ENCODE assay signal across 12 cellular contexts in genomic region chr1:59730302-59730701, GRCh38.
DNase-seq lines count a peak whose midpoint lies in the region; ATAC-seq and TF ChIP-seq lines count a peak whose summit lies in the region.
"Had no signal": no experiment of that assay in that cellular context is flagged by ENCODE, and none has a peak within 500 bp of the region (broad histone marks: within the 10 kb centered on the region; RNA-seq: fewer than 3 reads in every experiment).

No MANE protein-coding gene starts in this region.

- H3K4me3 ChIP-seq in ascending aorta (no peak overlapping the region), gastroesophageal sphincter (no peak overlapping the region), psoas muscle (peak overlapping the region; percentile 38)

- DNase-seq in Daoy (ENCODE audit: low read depth) = peak; percentile 28
- no peak for DNase-seq in ascending aorta (ENCODE audit: low spot score in 2 of 2)
- DNase-seq in psoas muscle = no peak
- no peak for DNase-seq in stimulated activated naive CD8-positive, alpha-beta T cell treated with anti-CD3 and anti-CD28 coated beads, Interleukin-15, Interleukin-2, amounts not matched to agents 100 U/mL and 50 U/mL, for 24 hours
- DNase-seq in epidermal melanocyte (ENCODE audit: insufficient read length, low spot score) = no peak
- no peak for DNase-seq in ecto neural progenitor cell (ENCODE audit: low spot score)
- DNase-seq: activated CD8-positive, alpha-beta memory T cell treated with anti-CD3 and anti-CD28 coated beads, Interleukin-2, amount 50 U/mL, for 48 hours; CD4-positive, alpha-beta memory T cell; effector CD4-positive, alpha-beta T cell; NCI-H2171 had no signal

- H3K36me3 ChIP-seq in ascending aorta = no peaks in the 10 kb centered on the region
- no peaks in the 10 kb centered on the region for H3K36me3 ChIP-seq in gastroesophageal sphincter
- H3K36me3 ChIP-seq in psoas muscle (ENCODE audit: insufficient read depth in 1 of 2, low read depth in 1 of 2) = no peaks in the 10 kb centered on the region

- H3K27ac ChIP-seq in ascending aorta (peak overlapping the region; percentile 70 to 80), gastroesophageal sphincter (peak overlapping the region; percentile 78 to 82 (median 78)), psoas muscle (peak overlapping the region; percentile 84)

- intact Hi-C loops in ascending aorta (cut with DNase I) = no loop called here
- intact Hi-C loops in psoas muscle (cut with DNase I) = no loop called here

- TF ChIP-seq EP300 in gastroesophageal sphincter (IDR thresholded peaks at IDR 0.05) = no peak

- no peaks in the 10 kb centered on the region for H3K9me3 ChIP-seq in ascending aorta
- no peaks in the 10 kb centered on the region for H3K9me3 ChIP-seq in gastroesophageal sphincter
- H3K9me3 ChIP-seq in psoas muscle = no peaks in the 10 kb centered on the region

- TF ChIP-seq CTCF in ascending aorta (IDR thresholded peaks at IDR 0.05) = no peak
- no peak for TF ChIP-seq CTCF in gastroesophageal sphincter (IDR thresholded peaks at IDR 0.05)
- TF ChIP-seq CTCF in psoas muscle (IDR thresholded peaks at IDR 0.05) = no peak

- no peak for TF ChIP-seq POLR2A in gastroesophageal sphincter (IDR thresholded peaks at IDR 0.05)

- H3K4me1 ChIP-seq in ascending aorta (peaks cover 5 to 22% of the 10 kb centered on the region in 2 donors), gastroesophageal sphincter (peaks cover 14 to 46% (median 27%) of the 10 kb centered on the region in 3 donors), psoas muscle (peaks cover 31% of the 10 kb centered on the region)

- ATAC-seq in gastroesophageal sphincter (no peak), psoas muscle (peak; percentile 84 to 89 (median 86)), GM18520 (IDR thresholded peaks at IDR 0.05; ENCODE audit: unreplicated experiment) (no peak)
- ATAC-seq in stimulated activated naive CD8-positive, alpha-beta T cell treated with anti-CD3 and anti-CD28 coated beads, Interleukin-15, Interleukin-2, amounts not matched to agents 100 U/mL and 50 U/mL, for 24 hours = no peak

- H3K27me3 ChIP-seq in ascending aorta = no peaks in the 10 kb centered on the region
- H3K27me3 ChIP-seq in gastroesophageal sphincter = no peaks in the 10 kb centered on the region
- H3K27me3 ChIP-seq in psoas muscle (ENCODE audit: insufficient read depth in 3 of 3, low read length in 2 of 3) = no peaks in the 10 kb centered on the region

- WGBS in gastroesophageal sphincter (ENCODE audit: low coverage in 1 of 2), 2 donors = 22% methylated on average over 1 of the region's 1 CpG; no CpG with 5 or more reads in 1 of the 2 donors
- WGBS in psoas muscle, 3 donors = 38 to 45% (median 43%) methylated on average over 1 of the region's 1 CpG

Comparison
In these comparisons a context has a peak if more than half of its experiments do, and no peak if none do; other contexts are left out.
1. ATAC-seq: peak in psoas muscle (4 of 4); none in gastroesophageal sphincter (single experiment), stimulated activated naive CD8-positive, alpha-beta T cell treated with anti-CD3 and anti-CD28 coated beads, Interleukin-15, Interleukin-2, amounts not matched to agents 100 U/mL and 50 U/mL, for 24 hours (single experiment) and GM18520 (single experiment).
2. Peak in every context shown above with its lines, with median percentiles within 50 percentile points of each other: H3K27ac ChIP-seq.